Comparison of ENCODE assay signal across 8 cellular contexts in genomic region chr10:124740374-124741280, GRCh38. TPM values are rescaled to one million over a fixed set of nuclear protein-coding genes. Genes with fewer than 3 reads are reported as not detected.
DNase-seq lines count a peak whose midpoint lies in the region; FAIRE-seq and TF ChIP-seq lines count a peak whose summit lies in the region.

No MANE protein-coding gene starts in this region.

- no peak overlapping the region for H2AK5ac ChIP-seq in H1 (ENCODE audit: low read depth, low read length)

- no peak overlapping the region for H4K91ac ChIP-seq in H1 (replicated peaks; ENCODE audit: insufficient read length, low read length)

- FAIRE-seq in GM12891 (lab: Jason Lieb, UNC) (peak; percentile 75), H1 (lab: Jason Lieb, UNC) (no peak), H54 (lab: Jason Lieb, UNC) (no peak)

- peak overlapping the region; percentile 4; the same call in 1 of the 2 replicates for H3K18ac ChIP-seq in H1 (ENCODE audit: extremely low read depth, low read length)

- H3K56ac ChIP-seq in H1 (replicated peaks; ENCODE audit: insufficient read length, low read depth, low read length): no peak overlapping the region

- peaks cover 49% of the 10 kb centered on the region for H3K4me1 Mint-ChIP-seq in HFFc6 (ENCODE audit: low read depth)

- H3K36me3 ChIP-seq in Peyer's patch (no peaks in the 10 kb centered on the region), H1 (ENCODE audit: control insufficient read depth in 2 of 4, insufficient read depth in 4 of 4, low read length in 3 of 4) (no peaks in the 10 kb centered on the region), muscle layer of colon (ENCODE audit: insufficient read depth, low read length) (no peaks in the 10 kb centered on the region)

- H3K9me3 ChIP-seq in Peyer's patch (no peaks in the 10 kb centered on the region), H1 (ENCODE audit: insufficient read depth in 2 of 2, low read depth in 1 of 2, low read length in 1 of 2) (no peaks in the 10 kb centered on the region), muscle layer of colon (ENCODE audit: low read length) (no peaks in the 10 kb centered on the region)

- no peak overlapping the region for H3K14ac ChIP-seq in H1 (ENCODE audit: insufficient read length)

- no peak overlapping the region for H2BK120ac ChIP-seq in H1 (replicated peaks; ENCODE audit: low read depth, low read length)

- H3K4me1 ChIP-seq in Peyer's patch: peaks cover 17 to 76% (median 47%) of the 10 kb centered on the region in 4 donors
- H3K4me1 ChIP-seq in H1 (replicated peaks in 1 of 4; ENCODE audit: control insufficient read depth in 3 of 4, insufficient read depth in 4 of 4, low read length in 3 of 4): peaks cover 29 to 49% (median 32%) of the 10 kb centered on the region in 4 experiments
- peaks cover 80% of the 10 kb centered on the region for H3K4me1 ChIP-seq in muscle layer of colon (ENCODE audit: insufficient read depth, low read length)

- peak overlapping the region; percentile 86 to 95 (median 92) for H3K27ac ChIP-seq in Peyer's patch
- H3K27ac ChIP-seq in H1 (ENCODE audit: low read depth, low read length): no peak overlapping the region
- peak overlapping the region; percentile 79 for H3K27ac ChIP-seq in muscle layer of colon (ENCODE audit: low read depth, low read length)

- peak overlapping the region; percentile 82 for H3K4me3 Mint-ChIP-seq in HFFc6

- H3K9ac ChIP-seq in H1 (replicated peaks in 1 of 4; ENCODE audit: extremely low read depth in 1 of 4, low read depth in 3 of 4, low read length in 3 of 4): no peak overlapping the region
- peak overlapping the region; percentile 20 for H3K9ac ChIP-seq in muscle layer of colon (ENCODE audit: low read length)

- H3K36me3 Mint-ChIP-seq in HFFc6 (ENCODE audit: low read depth): no peaks in the 10 kb centered on the region

- H3K27me3 ChIP-seq in Peyer's patch (no peaks in the 10 kb centered on the region), H1 (replicated peaks in 1 of 4; ENCODE audit: control insufficient read depth in 3 of 4, extremely low read depth in 1 of 4, insufficient read depth in 3 of 4, low read length in 3 of 4) (peaks cover 1 to 21% (median 14%) of the 10 kb centered on the region in 4 experiments; a peak in 6 of 7 replicates), muscle layer of colon (ENCODE audit: control insufficient read depth in 1 of 2, insufficient read depth in 2 of 2, low read length in 2 of 2) (no peaks in the 10 kb centered on the region)

- peaks cover 15% of the 10 kb centered on the region for H3K79me1 ChIP-seq in H1 (ENCODE audit: low read depth, low read length)

- H3K9me3 Mint-ChIP-seq in HFFc6: no peaks in the 10 kb centered on the region

- H3K4me2 ChIP-seq in H1 (ENCODE audit: insufficient read depth in 1 of 2, low read depth in 2 of 2, low read length in 2 of 2): peak overlapping the region; percentile 61 to 63

- no peak for TF ChIP-seq RAD21 in H1 (IDR thresholded peaks at IDR 0.05 in 1 of 2, conservative IDR thresholded peaks at IDR 0.05 in 1 of 2; ENCODE audit: low read depth in 2 of 2, low read length in 2 of 2)

- no peak overlapping the region for H2BK20ac ChIP-seq in H1 (ENCODE audit: low read length)

- WGBS in H1 (ENCODE audit: extremely low coverage in 1 of 2, insufficient coverage in 1 of 2, insufficient read length in 1 of 2, insufficient replicate concordance in 2 of 2, low coverage in 1 of 2, low lambda C conversion rate in 2 of 2, missing lambda C conversion rate in 1 of 2), 2 experiments: 41% methylated on average over 18 of the region's 18 CpGs; no CpG with 5 or more reads in 1 of the 2 experiments

- H4K5ac ChIP-seq in H1 (ENCODE audit: insufficient read length, low read depth, low read length): no peak overlapping the region

- no peak overlapping the region for H2BK15ac ChIP-seq in H1 (ENCODE audit: low read length)

- TF ChIP-seq POLR2A in GM12891 (IDR thresholded peaks at IDR 0.05; ENCODE audit: low read depth, low read length): no peak
- TF ChIP-seq POLR2A in Peyer's patch (IDR thresholded peaks at IDR 0.05): no peak
- no peak for TF ChIP-seq POLR2A in H1 (IDR thresholded peaks at IDR 0.05; ENCODE audit: control extremely low read depth in 1 of 2, low read depth in 2 of 2, low read length in 2 of 2)
- no peak for TF ChIP-seq POLR2A in H54 (IDR thresholded peaks at IDR 0.05; ENCODE audit: low read depth, low read length)

- peak overlapping the region; percentile 66 for H3K27ac Mint-ChIP-seq in HFFc6

- CTCF ChIA-PET in H1 (lab: Charles Lee; ENCODE audit: partially characterized antibody): interaction anchor here (0.6 to 5.3 kb wide), 53 partner anchors 9 to 353 kb away, joined by 3 to 86 read pairs (median 6); partner anchors contain the start of gene OAT

- H3K27me3 Mint-ChIP-seq in HFFc6 (ENCODE audit: insufficient read depth): peaks cover 4% of the 10 kb centered on the region

- peaks cover 12 to 24% of the 10 kb centered on the region in 2 experiments for H4K20me1 ChIP-seq in H1 (replicated peaks in 1 of 2; ENCODE audit: control insufficient read depth in 1 of 2, insufficient read depth in 2 of 2, low read length in 2 of 2)

- no peak overlapping the region; the same call in 1 of the 2 replicates for H2BK5ac ChIP-seq in H1 (ENCODE audit: low read depth, low read length)

- DNase-seq in GM12891 (ENCODE audit: insufficient read length, low spot score): no peak
- peak; percentile 11 for DNase-seq in HFFc6
- peak; percentile 63 to 83 (median 72) for DNase-seq in Peyer's patch
- no peak for DNase-seq in H1 (ENCODE audit: low read depth in 1 of 2, low spot score in 2 of 2)
- no peak for DNase-seq in H54 (ENCODE audit: insufficient read length, low spot score)
- DNase-seq in OCI-M2 (lab: John Stamatoyannopoulos, UW; ENCODE audit: unreplicated experiment): no peak
- no peak for DNase-seq in activated gamma-delta T cell treated with Interleukin-2 at 50 U/mL for 16 hours

- POLR2A ChIA-PET in H1 (lab: Charles Lee; ENCODE audit: partially characterized antibody): interaction anchor here (0.8 to 2.8 kb wide), 7 partner anchors 15 to 119 kb away, joined by 3 to 11 read pairs (median 4); partner anchors contain the start of gene EEF1AKMT2

- TF ChIP-seq CTCF in HFFc6 (IDR thresholded peaks at IDR 0.05) (no peak), Peyer's patch (IDR thresholded peaks at IDR 0.05) (peak in 1 of 6 experiments; percentile 7), H1 (IDR thresholded peaks at IDR 0.05; ENCODE audit: control extremely low read depth in 1 of 3, insufficient read depth in 1 of 3, low read depth in 1 of 3, low read length in 3 of 3) (no peak)

- H3K4me3 ChIP-seq in Peyer's patch (peak overlapping the region in 3 of 4 donors; percentile 24 to 84 (median 70)), H1 (ENCODE audit: extremely low read depth in 1 of 4, insufficient read depth in 2 of 4, low read depth in 3 of 4, low read length in 4 of 4) (peak overlapping the region in 1 of 4 experiments; percentile 35; a peak in 2 of 8 replicates), muscle layer of colon (ENCODE audit: low read depth in 1 of 2, low read length in 2 of 2) (peak overlapping the region; percentile 3 to 14)

- H2BK12ac ChIP-seq in H1 (ENCODE audit: low read depth, low read length): no peak overlapping the region

- no peak overlapping the region for H4K8ac ChIP-seq in H1 (ENCODE audit: extremely low read depth, insufficient read depth, low read length)

- no peak overlapping the region for H2AFZ ChIP-seq in H1 (ENCODE audit: low read length)

- H3K79me2 ChIP-seq in H1 (ENCODE audit: control insufficient read depth in 1 of 2, insufficient read depth in 2 of 2, low read length in 2 of 2): peaks cover 0 to 14% of the 10 kb centered on the region in 2 experiments; a peak in 2 of 4 replicates

- no peak overlapping the region for H3K4ac ChIP-seq in H1 (replicated peaks; ENCODE audit: insufficient read length, low read depth, low read length)

- no peak for TF ChIP-seq EP300 in H1 (IDR thresholded peaks at IDR 0.05; ENCODE audit: borderline replicate concordance in 1 of 2, low read depth in 2 of 2, low read length in 2 of 2)

- H3K23ac ChIP-seq in H1 (ENCODE audit: insufficient read length): no peak overlapping the region

- H3K23me2 ChIP-seq in H1 (ENCODE audit: low read depth, low read length): peaks cover 14% of the 10 kb centered on the region

TF ChIP-seq in GM12891, 5 proteins besides CTCF, POLR2A, EP300 and RAD21:
- TF ChIP-seq TAF1 (IDR thresholded peaks at IDR 0.05; ENCODE audit: low read depth, low read length) (no peak), SPI1 (IDR thresholded peaks at IDR 0.05; ENCODE audit: low read depth, low read length) (peak; percentile 82)

TF ChIP-seq in H1, 55 proteins besides CTCF, POLR2A, EP300 and RAD21 (continues in another document):
- TF ChIP-seq MAX (IDR thresholded peaks at IDR 0.05): peak; percentile 75

RNA-seq across cellular contexts. Expression of gene FAM53B, which starts 3.6 kb away (rescaled TPM):
- 8.0 TPM for polyA plus RNA-seq in GM12891 (2012; ENCODE audit: low read depth, missing spikeins)
- total RNA-seq in HFFc6 (2021; fragmentation: NEBNext Ultra II Directional; extraction: Animal tissue kit (Norgen Biotek cat#: 25700)): 10 to 100 TPM in 5 of 6 experiments, 1 to 10 TPM in 1; 9.3 to 10.6 (median 10.4) TPM
- total RNA-seq in Peyer's patch: 10 to 100 TPM; 72.7 to 92.1 (median 80.5) TPM
- 13.9 and 14.4 TPM in 2 replicates for total RNA-seq in H1 (2021; fragmentation: NEBNext Ultra II Directional; extraction: Animal tissue kit (Norgen Biotek cat#: 25700))
- 5.3 and 7.9 TPM in 2 replicates for polyA plus RNA-seq in H1 (2011; rRNA removed)
- polyA plus RNA-seq in H1 (2011; cell fraction: cytosol; rRNA removed): 6.9 TPM
- polyA plus RNA-seq in H1 (2011; cell fraction: nucleus; rRNA removed): 9.7 TPM
- 6.0 to 8.9 TPM (median 8.6 TPM) in 4 replicates for polyA plus RNA-seq in H1 (2012, experiment 1 of 2)
- 7.8 TPM for polyA plus RNA-seq in H1 (2012, experiment 2 of 2)
- polyA plus RNA-seq in H1 (2013, experiment 1 of 2): 5.2 TPM
- 5.4 TPM for polyA plus RNA-seq in H1 (2013, experiment 2 of 2)
- polyA minus RNA-seq in H1 (2011; rRNA and poly(A)+ RNA removed): 15.9 and 18.0 TPM in 2 replicates
- polyA minus RNA-seq in H1 (2011; cell fraction: cytosol; rRNA and poly(A)+ RNA removed): 13.6 TPM
- 14.8 TPM for polyA minus RNA-seq in H1 (2011; cell fraction: nucleus; rRNA and poly(A)+ RNA removed)

RNA-seq across cellular contexts. Expression of gene EEF1AKMT2, which starts 51.1 kb away (rescaled TPM):
- polyA plus RNA-seq in GM12891 (2012; ENCODE audit: low read depth, missing spikeins): 15.7 TPM
- 10 to 100 TPM; 15.8 to 19.5 (median 17.7) TPM for total RNA-seq in HFFc6 (2021; fragmentation: NEBNext Ultra II Directional; extraction: Animal tissue kit (Norgen Biotek cat#: 25700))
- 10 to 100 TPM in 3 of 4 donors, 1 to 10 TPM in 1; 9.5 to 23.3 (median 18.5) TPM for total RNA-seq in Peyer's patch
- total RNA-seq in H1 (2021; fragmentation: NEBNext Ultra II Directional; extraction: Animal tissue kit (Norgen Biotek cat#: 25700)): 19.8 and 26.8 TPM in 2 replicates
- polyA plus RNA-seq in H1 (2011; rRNA removed): 7.5 and 9.8 TPM in 2 replicates
- 16.1 TPM for polyA plus RNA-seq in H1 (2011; cell fraction: cytosol; rRNA removed)
- 5.5 TPM for polyA plus RNA-seq in H1 (2011; cell fraction: nucleus; rRNA removed)
- 11.7 to 18.2 TPM (median 14.2 TPM) in 4 replicates for polyA plus RNA-seq in H1 (2012, experiment 1 of 2)
- 2.9 TPM for polyA plus RNA-seq in H1 (2012, experiment 2 of 2)
- 12.8 TPM for polyA plus RNA-seq in H1 (2013, experiment 1 of 2)
- 13.7 TPM for polyA plus RNA-seq in H1 (2013, experiment 2 of 2)
- polyA minus RNA-seq in H1 (2011; rRNA and poly(A)+ RNA removed): 9.3 and 10.1 TPM in 2 replicates
- polyA minus RNA-seq in H1 (2011; cell fraction: cytosol; rRNA and poly(A)+ RNA removed): 10.4 TPM
- 26.8 TPM for polyA minus RNA-seq in H1 (2011; cell fraction: nucleus; rRNA and poly(A)+ RNA removed)

Comparison
In these comparisons a context has a peak if more than half of its experiments do, and no peak if none do; other contexts are left out.
1. DNase-seq: peak in HFFc6 (single experiment) and Peyer's patch (3 of 3); none in GM12891 (single experiment), H1 (0 of 2), H54 (single experiment), OCI-M2 (single experiment) and activated gamma-delta T cell treated with Interleukin-2 at 50 U/mL for 16 hours (single experiment).